ENCODE assay signal across 16 cellular contexts in genomic region chr3:43629254-43629653, GRCh38. TPM values are rescaled to one million over a fixed set of nuclear protein-coding genes. Genes with fewer than 3 reads are reported as not detected.
DNase-seq lines count a peak whose midpoint lies in the region; ATAC-seq and TF ChIP-seq lines count a peak whose summit lies in the region.
"Had no signal": no experiment of that assay in that cellular context is flagged by ENCODE, and none has a peak within 500 bp of the region (broad histone marks: within the 10 kb centered on the region; RNA-seq: fewer than 3 reads in every experiment).

No MANE protein-coding gene starts in this region.

- POLR2A ChIA-PET in AG04450 (lab: Yijun Ruan, JAX) = no interaction called here

- no peaks in the 10 kb centered on the region for H3K27me3 ChIP-seq in AG04450 (ENCODE audit: control insufficient read depth, insufficient read depth, low read length)
- H3K27me3 ChIP-seq: BE2C had no signal

- TF ChIP-seq CTCF in AG04450 (IDR thresholded peaks at IDR 0.05; ENCODE audit: low read depth, low read length) = no peak

- CTCF ChIA-PET in AG04450 (lab: Charles Lee) = no interaction called here

- no peak overlapping the region for H3K4me3 ChIP-seq in AG04450 (ENCODE audit: low read depth, low read length)

- DNase-seq in AG04450 (ENCODE audit: low read depth, low spot score) (no peak), epithelial cell of prostate (ENCODE audit: low read depth, low spot score) (no peak), erythroblast (lab: John Stamatoyannopoulos, UW) (no peak), RPMI8226 (no peak)
- DNase-seq in stimulated activated CD8-positive, alpha-beta memory T cell treated with anti-CD3 and anti-CD28 coated beads, Interleukin-4, amount 100 ng/mL, for 48 hours = no peak
- DNase-seq: activated CD8-positive, alpha-beta memory T cell treated with anti-CD3 and anti-CD28 coated beads, Interleukin-2, amount 50 U/mL, for 4 hours; BE2C; DMS79; hypothalamus; left ventricle myocardium superior; NCI-H1417; NCI-H345 had no signal

- no peak for TF ChIP-seq POLR2A in erythroblast (IDR thresholded peaks at IDR 0.05; ENCODE audit: low read length)

- H3K9me3 ChIP-seq in AG04450 (ENCODE audit: control insufficient read depth, insufficient read depth, low read length) = no peaks in the 10 kb centered on the region
- H3K9me3 ChIP-seq: BE2C had no signal

- peak; percentile 59 for ATAC-seq in GM18870 (IDR thresholded peaks at IDR 0.05; ENCODE audit: unreplicated experiment)
- peak; percentile 66 for ATAC-seq in HG03432 (IDR thresholded peaks at IDR 0.05; ENCODE audit: unreplicated experiment)
- no peak for ATAC-seq in GM19324 (IDR thresholded peaks at IDR 0.05; ENCODE audit: low FRiP score, unreplicated experiment)
- ATAC-seq: esophagus mucosa, left ventricle myocardium superior had no signal

- H3K27ac ChIP-seq in AG04450 (ENCODE audit: low read depth, low read length) = peak overlapping the region; percentile 66
- H3K27ac ChIP-seq in epithelial cell of prostate = peak overlapping the region; percentile 52

RNA-seq across cellular contexts. Expression of gene ANO10, which starts 7.4 kb away (rescaled TPM):
- 71.9 and 87.1 TPM in 2 replicates for polyA plus RNA-seq in AG04450 (2011; rRNA removed)
- 62.3 and 70.9 TPM in 2 replicates for polyA minus RNA-seq in AG04450 (2011; rRNA and poly(A)+ RNA removed)
